In the genomic region with DNA sequence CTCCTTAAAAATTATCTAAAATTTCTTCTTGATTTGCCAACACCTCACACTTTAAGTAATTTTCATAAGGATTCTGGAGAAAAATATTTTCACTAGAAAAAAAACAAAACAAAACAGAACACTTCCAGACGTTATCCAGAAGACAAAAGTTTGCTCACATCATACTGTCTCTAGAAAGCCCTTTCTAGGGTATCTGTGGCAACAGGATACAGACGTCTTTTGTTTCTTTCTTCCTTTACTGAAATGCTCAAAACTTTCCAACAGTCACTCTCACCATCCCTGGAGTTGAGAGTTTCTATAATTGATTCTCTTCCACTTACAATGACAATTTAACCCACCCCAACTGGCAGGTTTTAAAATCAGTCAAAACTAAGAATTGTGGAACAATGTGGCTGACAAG, we compare ENCODE assay signal across 10 cellular contexts. TPM values are rescaled to one million over a fixed set of nuclear protein-coding genes. Genes with fewer than 3 reads are reported as not detected.
DNase-seq lines count a peak whose midpoint lies in the region; ATAC-seq and TF ChIP-seq lines count a peak whose summit lies in the region.
"Had no signal": no experiment of that assay in that cellular context is flagged by ENCODE, and none has a peak within 500 bp of the region (broad histone marks: within the 10 kb centered on the region; RNA-seq: fewer than 3 reads in every experiment).

No MANE protein-coding gene starts in this region.

- H3K36me3 Mint-ChIP-seq in activated T-cell treated with anti-CD3 and anti-CD28 coated beads, Interleukin-2, amount 50 U/mL, for 24 hours (ENCODE audit: low read depth) = peaks cover 64% of the 10 kb centered on the region
- H3K36me3 Mint-ChIP-seq in activated CD4-positive, alpha-beta memory T cell treated with anti-CD3 and anti-CD28 coated beads for 36 hours = peaks cover 30% of the 10 kb centered on the region
- H3K36me3 Mint-ChIP-seq in stimulated activated memory B cell treated with anti-CD40 and anti-IgM and Interleukin-4, amounts not matched to agents 10 μg/mL and 1 μg/mL and 100 μg/mL, for 72 hours = peaks cover 29% of the 10 kb centered on the region

- POLR2A ChIA-PET in activated CD4-positive, alpha-beta memory T cell treated with anti-CD3 and anti-CD28 coated beads for 36 hours (lab: Charles Lee) = interaction anchor here (1.2 to 3.9 kb wide), 2 partner anchors 8 to 36 kb away, joined by 3 to 23 read pairs; no protein-coding TSS in a partner anchor
- POLR2A ChIA-PET in RWPE1 (lab: Yijun Ruan, JAX; ENCODE audit: low non-redundant PET) = no interaction called here

- WGBS in gastroesophageal sphincter (ENCODE audit: low coverage in 1 of 2), 2 donors = 8 to 16% methylated on average over 2 of the region's 2 CpGs

- H3K27me3 ChIP-seq in gastroesophageal sphincter = no peaks in the 10 kb centered on the region

- H3K4me3 ChIP-seq in gastroesophageal sphincter = no peak overlapping the region

- peaks cover 0 to 12% of the 10 kb centered on the region in 2 donors for H3K36me3 ChIP-seq in gastroesophageal sphincter

- in situ Hi-C loops in ACHN (cut with HindIII; ENCODE audit: low pct_ligation_motif_present, low pct_unique_long_range_greater_than_20kb, low sequenced_read_pairs) = no loop called here

- no peak for TF ChIP-seq EP300 in gastroesophageal sphincter (IDR thresholded peaks at IDR 0.05)

- no peak for ATAC-seq in gastroesophageal sphincter
- no peak for ATAC-seq in stimulated activated memory B cell treated with anti-CD40 and anti-IgM and Interleukin-4, amounts not matched to agents 10 μg/mL and 1 μg/mL and 100 μg/mL, for 72 hours

- peaks cover 75% of the 10 kb centered on the region for H3K4me1 Mint-ChIP-seq in activated T-cell treated with anti-CD3 and anti-CD28 coated beads, Interleukin-2, amount 50 U/mL, for 24 hours (ENCODE audit: low read depth)
- H3K4me1 Mint-ChIP-seq in activated CD4-positive, alpha-beta memory T cell treated with anti-CD3 and anti-CD28 coated beads for 36 hours (ENCODE audit: low read depth) = peaks cover 72% of the 10 kb centered on the region
- H3K4me1 Mint-ChIP-seq in stimulated activated memory B cell treated with anti-CD40 and anti-IgM and Interleukin-4, amounts not matched to agents 10 μg/mL and 1 μg/mL and 100 μg/mL, for 72 hours = peaks cover 77% of the 10 kb centered on the region

- no peaks in the 10 kb centered on the region for H3K9me3 ChIP-seq in gastroesophageal sphincter

- no peak for TF ChIP-seq POLR2A in gastroesophageal sphincter (IDR thresholded peaks at IDR 0.05)

- no peak for DNase-seq in activated T-cell treated with anti-CD3 and anti-CD28 coated beads, Interleukin-2, amount 50 U/mL, for 24 hours
- DNase-seq in activated T-cell treated with anti-CD3 and anti-CD28 coated beads for 4 hours (no peak), germinal center (ENCODE audit: low spot score) (no peak), ACHN (no peak), RWPE1 (ENCODE audit: low spot score) (no peak)
- DNase-seq in activated CD4-positive, alpha-beta memory T cell treated with anti-CD3 and anti-CD28 coated beads for 36 hours = no peak
- DNase-seq: activated gamma-delta T cell treated with Interleukin-2 at 50 U/mL for 16 hours, NCI-H446 treated with DMSO at 0.1 percent for 48 hours had no signal

- CTCF ChIA-PET in activated CD4-positive, alpha-beta memory T cell treated with anti-CD3 and anti-CD28 coated beads for 36 hours (lab: Charles Lee) = interaction anchor here (0.6 to 4.9 kb wide), 3 partner anchors 12 to 131 kb away, joined by 3 to 99 read pairs (median 3); partner anchors contain the start of gene TXNDC11
- CTCF ChIA-PET in RWPE1 (lab: Yijun Ruan, JAX) = no interaction called here

- peak overlapping the region; percentile 89 for H3K4me3 Mint-ChIP-seq in activated T-cell treated with anti-CD3 and anti-CD28 coated beads, Interleukin-2, amount 50 U/mL, for 24 hours
- H3K4me3 Mint-ChIP-seq in activated CD4-positive, alpha-beta memory T cell treated with anti-CD3 and anti-CD28 coated beads for 36 hours = peak overlapping the region; percentile 85
- peak overlapping the region; percentile 66 for H3K4me3 Mint-ChIP-seq in stimulated activated memory B cell treated with anti-CD40 and anti-IgM and Interleukin-4, amounts not matched to agents 10 μg/mL and 1 μg/mL and 100 μg/mL, for 72 hours

- H3K27ac ChIP-seq in gastroesophageal sphincter (peak overlapping the region in 3 of 4 donors; percentile 96 to 99 (median 99)), RWPE1 (no peak overlapping the region)

- TF ChIP-seq CTCF in gastroesophageal sphincter (IDR thresholded peaks at IDR 0.05) = no peak
- TF ChIP-seq CTCF in RWPE1 (conservative IDR thresholded peaks at IDR 0.05; ENCODE audit: low read depth) = no peak

- intact Hi-C loops in activated CD4-positive, alpha-beta memory T cell treated with anti-CD3 and anti-CD28 coated beads for 36 hours (cut with micrococcal nuclease) = no loop called here

- no peaks in the 10 kb centered on the region for H3K27me3 Mint-ChIP-seq in activated T-cell treated with anti-CD3 and anti-CD28 coated beads, Interleukin-2, amount 50 U/mL, for 24 hours
- no peaks in the 10 kb centered on the region for H3K27me3 Mint-ChIP-seq in activated CD4-positive, alpha-beta memory T cell treated with anti-CD3 and anti-CD28 coated beads for 36 hours
- H3K27me3 Mint-ChIP-seq in stimulated activated memory B cell treated with anti-CD40 and anti-IgM and Interleukin-4, amounts not matched to agents 10 μg/mL and 1 μg/mL and 100 μg/mL, for 72 hours = no peaks in the 10 kb centered on the region

- peaks cover 10 to 78% (median 40%) of the 10 kb centered on the region in 3 donors for H3K4me1 ChIP-seq in gastroesophageal sphincter

- H3K9me3 Mint-ChIP-seq in activated T-cell treated with anti-CD3 and anti-CD28 coated beads, Interleukin-2, amount 50 U/mL, for 24 hours = no peaks in the 10 kb centered on the region
- H3K9me3 Mint-ChIP-seq in activated CD4-positive, alpha-beta memory T cell treated with anti-CD3 and anti-CD28 coated beads for 36 hours = no peaks in the 10 kb centered on the region
- H3K9me3 Mint-ChIP-seq in stimulated activated memory B cell treated with anti-CD40 and anti-IgM and Interleukin-4, amounts not matched to agents 10 μg/mL and 1 μg/mL and 100 μg/mL, for 72 hours = no peaks in the 10 kb centered on the region

- H3K27ac Mint-ChIP-seq in activated T-cell treated with anti-CD3 and anti-CD28 coated beads, Interleukin-2, amount 50 U/mL, for 24 hours = peak overlapping the region; percentile 94
- H3K27ac Mint-ChIP-seq in activated CD4-positive, alpha-beta memory T cell treated with anti-CD3 and anti-CD28 coated beads for 36 hours = peak overlapping the region; percentile 91
- peak overlapping the region; percentile 87 for H3K27ac Mint-ChIP-seq in stimulated activated memory B cell treated with anti-CD40 and anti-IgM and Interleukin-4, amounts not matched to agents 10 μg/mL and 1 μg/mL and 100 μg/mL, for 72 hours

RNA-seq across cellular contexts. Expression of gene ZC3H7A, which starts 2.6 kb away (rescaled TPM):
- 10 to 100 TPM; 65.1 to 75.5 TPM for total RNA-seq in activated CD4-positive, alpha-beta memory T cell treated with anti-CD3 and anti-CD28 coated beads for 36 hours
- total RNA-seq in gastroesophageal sphincter = 10 to 100 TPM; 55.5 to 78.9 (median 68.4) TPM

RNA-seq across cellular contexts. Expression of gene TXNDC11, which starts 51.8 kb away (rescaled TPM):
- 10 to 100 TPM; 28.4 to 29.9 TPM for total RNA-seq in activated CD4-positive, alpha-beta memory T cell treated with anti-CD3 and anti-CD28 coated beads for 36 hours
- total RNA-seq in gastroesophageal sphincter = 10 to 100 TPM; 30.2 to 53.5 (median 46.4) TPM

RNA-seq across cellular contexts. Expression of gene RSL1D1, which starts 56.9 kb away (rescaled TPM):
- 100 to 1,000 TPM; 287 to 296 TPM for total RNA-seq in activated CD4-positive, alpha-beta memory T cell treated with anti-CD3 and anti-CD28 coated beads for 36 hours
- 100 to 1,000 TPM; 149 to 275 (median 164) TPM for total RNA-seq in gastroesophageal sphincter
